Comparison of ENCODE assay signal across 33 cellular contexts in genomic region chr18:78587626-78588600, GRCh38.
"Had no signal": no experiment of that assay in that cellular context is flagged by ENCODE, and none has a peak within 500 bp of the region (broad histone marks: within the 10 kb centered on the region; RNA-seq: fewer than 3 reads in every experiment).

No MANE protein-coding gene starts in this region.

- H3K4me1 ChIP-seq: adrenal gland, ascending aorta, heart right ventricle, left lung, upper lobe of left lung had no signal

- H3K4me3 ChIP-seq: adrenal gland, ascending aorta, esophagus squamous epithelium, heart right ventricle, left lung, lung, mucosa of descending colon, ovary, skin epidermis, upper lobe of left lung had no signal

- ATAC-seq: activated CD4-positive, CD25-positive, alpha-beta regulatory T cell treated with anti-CD3 and anti-CD28 coated beads, Interleukin-2, amount 50 U/mL, for 24 hours; heart right ventricle; left lung; mucosa of descending colon; sciatic nerve; stimulated activated naive CD8-positive, alpha-beta T cell treated with anti-CD3 and anti-CD28 coated beads, Interleukin-15, amount 100 ng/mL, for 72 hours had no signal

- H3K27me3 ChIP-seq: adrenal gland, ascending aorta, brain microvascular endothelial cell, esophagus squamous epithelium, left lung, neutrophil, ovary, upper lobe of left lung had no signal

- H3K4me1 Mint-ChIP-seq: activated naive CD8-positive, alpha-beta T cell treated with anti-CD3 and anti-CD28 coated beads for 36 hours; stimulated activated naive CD8-positive, alpha-beta T cell treated with anti-CD3 and anti-CD28 coated beads, Interleukin-15, amount 100 ng/mL, for 72 hours had no signal

- H3K36me3 Mint-ChIP-seq: activated CD4-positive, alpha-beta memory T cell treated with anti-CD3 and anti-CD28 coated beads for 36 hours; activated naive CD8-positive, alpha-beta T cell treated with anti-CD3 and anti-CD28 coated beads for 36 hours; natural killer cell treated with Interleukin-12 subunit alpha and Interleukin-12 subunit beta and Interleukin-15 and Interleukin-18, amount 100 ng/mL, for 72 hours had no signal

- H3K27me3 Mint-ChIP-seq: activated CD4-positive, alpha-beta memory T cell treated with anti-CD3 and anti-CD28 coated beads for 36 hours; dendritic cell treated with granulocyte-macrophage colony-stimulating factor and Interleukin-4, amounts not matched to agents 40 ng/mL and 50 ng/mL, for 4 days; natural killer cell treated with Interleukin-12 subunit alpha and Interleukin-12 subunit beta and Interleukin-15 and Interleukin-18, amount 100 ng/mL, for 72 hours; stimulated activated naive CD8-positive, alpha-beta T cell treated with anti-CD3 and anti-CD28 coated beads, Interleukin-15, amount 100 ng/mL, for 72 hours had no signal

- H3K9me3 Mint-ChIP-seq: activated T-helper 2 cell treated with anti-CD3 and anti-CD28 coated beads, Interferon-gamma antibody, Interleukin-2, Interleukin-4, amounts not matched to agents 10 μg/mL and 5 μg/mL and 100 μg/mL, durations not matched to agents 14 hours and 24 hours and 36 hours; dendritic cell treated with granulocyte-macrophage colony-stimulating factor and Interleukin-4, amounts not matched to agents 40 ng/mL and 50 ng/mL, for 4 days; natural killer cell treated with Interleukin-12 subunit alpha and Interleukin-12 subunit beta and Interleukin-15 and Interleukin-18, amount 100 ng/mL, for 72 hours; T-helper 1 cell treated with Interleukin-12 subunit alpha and Interleukin-12 subunit beta and Interleukin-4 antibody, amounts not matched to agents 30 μg/mL and 1 μg/mL, for 36 hours had no signal

- H3K36me3 ChIP-seq: adrenal gland, ascending aorta, brain microvascular endothelial cell, esophagus squamous epithelium, heart right ventricle, left lung, neutrophil, ovary, upper lobe of left lung, WERI-Rb-1 had no signal

- H3K27ac ChIP-seq: adrenal gland, ascending aorta, brain microvascular endothelial cell, epithelial cell of prostate, esophagus squamous epithelium, heart right ventricle, left lung, neutrophil, ovary, skin epidermis, upper lobe of left lung, WERI-Rb-1 had no signal

- H3K4me3 Mint-ChIP-seq: activated CD4-positive, alpha-beta memory T cell treated with anti-CD3 and anti-CD28 coated beads for 36 hours; activated naive CD4-positive, alpha-beta T cell treated with anti-CD3 and anti-CD28 coated beads for 36 hours; activated naive CD8-positive, alpha-beta T cell treated with anti-CD3 and anti-CD28 coated beads for 36 hours; dendritic cell treated with granulocyte-macrophage colony-stimulating factor and Interleukin-4, amounts not matched to agents 40 ng/mL and 50 ng/mL, for 4 days; natural killer cell treated with Interleukin-12 subunit alpha and Interleukin-12 subunit beta and Interleukin-15 and Interleukin-18, amount 100 ng/mL, for 72 hours; stimulated activated naive CD8-positive, alpha-beta T cell treated with anti-CD3 and anti-CD28 coated beads, Interleukin-15, amount 100 ng/mL, for 72 hours; T-helper 1 cell treated with Interleukin-12 subunit alpha and Interleukin-12 subunit beta and Interleukin-4 antibody, amounts not matched to agents 30 μg/mL and 1 μg/mL, for 36 hours had no signal

- H3K9me3 ChIP-seq: adrenal gland, esophagus squamous epithelium, neutrophil, ovary had no signal

- DNase-seq: activated CD4-positive, alpha-beta memory T cell treated with anti-CD3 and anti-CD28 coated beads for 36 hours; activated CD4-positive, alpha-beta T cell treated with anti-CD3 and anti-CD28 coated beads for 48 hours; activated naive CD4-positive, alpha-beta T cell treated with anti-CD3 and anti-CD28 coated beads for 36 hours; activated naive CD8-positive, alpha-beta T cell treated with anti-CD3 and anti-CD28 coated beads for 36 hours; adrenal gland; brain microvascular endothelial cell; central memory CD4-positive, alpha-beta T cell; esophagus squamous epithelium; foreskin melanocyte; heart right ventricle; left lung; mesendoderm; mucosa of descending colon; ovary; stimulated activated CD4-positive, alpha-beta T cell treated with anti-CD3 and anti-CD28 coated beads, Interleukin-12 subunit alpha, Interleukin-12 subunit beta, amount 100 ng/mL, for 4 hours; stimulated activated CD4-positive, alpha-beta T cell treated with anti-CD3 and anti-CD28 coated beads, Interleukin-4, amount 100 ng/mL, for 1 hour; stimulated activated naive CD8-positive, alpha-beta T cell treated with anti-CD3 and anti-CD28 coated beads, Interleukin-15, amount 100 ng/mL, for 72 hours; substantia nigra; SW 1271; T-helper 9 cell; WERI-Rb-1 had no signal
